In genomic region chr10:42648512-42648911, GRCh38 we compare ENCODE assay signal across 34 cellular contexts.
"Had no signal": no experiment of that assay in that cellular context is flagged by ENCODE, and none has a peak within 500 bp of the region (broad histone marks: within the 10 kb centered on the region; RNA-seq: fewer than 3 reads in every experiment).

No MANE protein-coding gene starts in this region.

- H3K36me3 ChIP-seq: MG63 had no signal

- H3K4me3 ChIP-seq: MG63 had no signal

- H3K9me3 ChIP-seq: MG63 had no signal

- DNase-seq: Karpas-422, Kasumi-1, MG63, MM.1S, MV-4-11, NCI-H1048, NCI-H1092, NCI-H1092 treated with DMSO at 0.1 percent for 48 hours, NCI-H1105, NCI-H1105 treated with DMSO at 0.1 percent for 48 hours, NCI-H1417, NCI-H1417 treated with DMSO at 0.1 percent for 48 hours, NCI-H1436, NCI-H1436 treated with DMSO at 0.1 percent for 48 hours, NCI-H146, NCI-H1694, NCI-H1694 treated with DMSO at 0.1 percent for 48 hours, NCI-H187, NCI-H187 treated with DMSO at 0.1 percent for 48 hours, NCI-H1930, NCI-H2029, NCI-H2029 treated with DMSO at 0.1 percent for 48 hours, NCI-H2081, NCI-H2081 treated with DMSO at 0.1 percent for 48 hours, NCI-H2107, NCI-H2171, NCI-H2171 treated with DMSO at 0.1 percent for 48 hours, NCI-H2227 treated with DMSO at 0.1 percent for 48 hours, NCI-H226, NCI-H345, NCI-H446, NCI-H446 treated with DMSO at 0.1 percent for 48 hours, NCI-H510A, NCI-H510A treated with DMSO at 0.1 percent for 48 hours had no signal

- H3K27me3 ChIP-seq: MG63 had no signal
